Comparison of ENCODE assay signal across 1 cellular context in the genomic region with DNA sequence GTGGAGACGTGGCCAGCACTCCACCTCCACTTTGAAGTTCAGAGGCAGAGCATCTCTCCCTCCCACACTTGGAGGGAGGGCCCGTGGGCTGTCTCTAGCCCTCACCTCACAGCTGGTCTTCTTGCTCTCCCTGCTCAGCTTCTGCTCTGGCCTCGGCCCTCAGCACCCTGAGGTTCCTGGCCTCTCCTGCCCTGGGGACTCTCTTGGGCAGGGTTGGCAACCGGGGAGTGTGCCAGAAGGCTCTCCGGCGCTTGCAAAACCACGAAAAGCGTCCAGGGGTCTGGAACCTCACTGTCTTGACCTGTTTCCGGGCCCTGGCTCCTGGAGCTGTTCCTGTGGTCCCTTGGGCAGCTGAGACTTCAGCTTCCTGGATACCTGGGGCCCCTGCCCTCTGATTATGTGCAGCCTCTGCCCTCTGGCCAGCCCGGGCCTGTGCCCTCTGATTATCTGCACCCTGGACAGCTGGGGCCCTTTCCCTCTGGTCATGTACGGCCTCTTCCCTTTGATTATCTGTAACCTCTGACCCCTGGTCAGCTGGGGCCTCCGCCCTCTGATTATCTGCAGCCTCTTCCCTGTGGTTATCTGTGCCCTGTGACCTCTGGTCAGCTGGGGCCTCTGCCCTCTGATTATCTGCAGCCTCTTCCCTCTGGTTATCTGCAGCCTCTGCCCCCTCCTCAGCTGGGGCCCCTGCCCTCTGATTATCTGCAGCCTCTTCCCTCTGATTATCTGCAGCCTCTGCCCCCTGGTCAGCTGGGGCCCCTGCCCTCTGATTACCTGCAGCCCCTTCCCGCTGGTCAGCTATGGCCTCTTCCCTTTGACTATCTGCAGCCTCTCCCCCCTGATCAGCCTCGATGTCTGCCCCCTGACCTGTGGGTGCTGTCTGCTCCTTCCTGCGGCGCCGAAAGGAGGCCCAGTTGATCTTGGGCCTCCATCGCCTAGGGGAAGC.
TF ChIP-seq lines count a peak whose summit lies in the region.

No MANE protein-coding gene starts in this region.

TF ChIP-seq in HepG2, 621 proteins besides CTCF, POLR2A, EP300 and RAD21:
- TF ChIP-seq CAMTA2 (CRISPR knock-in tag; IDR thresholded peaks at IDR 0.05; ENCODE audit: borderline replicate concordance) (no peak), GATAD2A (CRISPR knock-in tag; IDR thresholded peaks at IDR 0.05) (no peak), BRD4 (CRISPR knock-in tag; IDR thresholded peaks at IDR 0.05) (no peak), KDM5B (CRISPR knock-in tag; IDR thresholded peaks at IDR 0.05; ENCODE audit: borderline replicate concordance) (no peak), ZFP36 (IDR thresholded peaks at IDR 0.05; ENCODE audit: borderline replicate concordance, low read depth, low read length, partially characterized antibody) (peak; percentile 27), ZSCAN22 (CRISPR knock-in tag; IDR thresholded peaks at IDR 0.05) (peak; percentile 98), NR2F6 (IDR thresholded peaks at IDR 0.05) (peak; percentile 41; the same call in 1 of the 2 replicates), NR2F6 (CRISPR knock-in tag; IDR thresholded peaks at IDR 0.05) (no peak), FIP1L1 (IDR thresholded peaks at IDR 0.05; ENCODE audit: borderline replicate concordance, insufficient read depth, low read depth, low read length) (no peak)
- TF ChIP-seq, protein P1, sequence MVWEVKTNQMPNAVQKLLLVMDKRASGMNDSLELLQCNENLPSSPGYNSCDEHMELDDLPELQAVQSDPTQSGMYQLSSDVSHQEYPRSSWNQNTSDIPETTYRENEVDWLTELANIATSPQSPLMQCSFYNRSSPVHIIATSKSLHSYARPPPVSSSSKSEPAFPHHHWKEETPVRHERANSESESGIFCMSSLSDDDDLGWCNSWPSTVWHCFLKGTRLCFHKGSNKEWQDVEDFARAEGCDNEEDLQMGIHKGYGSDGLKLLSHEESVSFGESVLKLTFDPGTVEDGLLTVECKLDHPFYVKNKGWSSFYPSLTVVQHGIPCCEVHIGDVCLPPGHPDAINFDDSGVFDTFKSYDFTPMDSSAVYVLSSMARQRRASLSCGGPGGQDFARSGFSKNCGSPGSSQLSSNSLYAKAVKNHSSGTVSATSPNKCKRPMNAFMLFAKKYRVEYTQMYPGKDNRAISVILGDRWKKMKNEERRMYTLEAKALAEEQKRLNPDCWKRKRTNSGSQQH (CRISPR knock-in tag; IDR thresholded peaks at IDR 0.05; ENCODE audit: low read depth): no peak
- TF ChIP-seq, protein P2, sequence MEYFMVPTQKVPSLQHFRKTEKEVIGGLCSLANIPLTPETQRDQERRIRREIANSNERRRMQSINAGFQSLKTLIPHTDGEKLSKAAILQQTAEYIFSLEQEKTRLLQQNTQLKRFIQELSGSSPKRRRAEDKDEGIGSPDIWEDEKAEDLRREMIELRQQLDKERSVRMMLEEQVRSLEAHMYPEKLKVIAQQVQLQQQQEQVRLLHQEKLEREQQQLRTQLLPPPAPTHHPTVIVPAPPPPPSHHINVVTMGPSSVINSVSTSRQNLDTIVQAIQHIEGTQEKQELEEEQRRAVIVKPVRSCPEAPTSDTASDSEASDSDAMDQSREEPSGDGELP (IDR thresholded peaks at IDR 0.05; ENCODE audit: borderline replicate concordance, low read depth): peak; percentile 68; the same call in 1 of the 2 replicates
